8 cellular contexts compared by ENCODE assay signal in the genomic region with DNA sequence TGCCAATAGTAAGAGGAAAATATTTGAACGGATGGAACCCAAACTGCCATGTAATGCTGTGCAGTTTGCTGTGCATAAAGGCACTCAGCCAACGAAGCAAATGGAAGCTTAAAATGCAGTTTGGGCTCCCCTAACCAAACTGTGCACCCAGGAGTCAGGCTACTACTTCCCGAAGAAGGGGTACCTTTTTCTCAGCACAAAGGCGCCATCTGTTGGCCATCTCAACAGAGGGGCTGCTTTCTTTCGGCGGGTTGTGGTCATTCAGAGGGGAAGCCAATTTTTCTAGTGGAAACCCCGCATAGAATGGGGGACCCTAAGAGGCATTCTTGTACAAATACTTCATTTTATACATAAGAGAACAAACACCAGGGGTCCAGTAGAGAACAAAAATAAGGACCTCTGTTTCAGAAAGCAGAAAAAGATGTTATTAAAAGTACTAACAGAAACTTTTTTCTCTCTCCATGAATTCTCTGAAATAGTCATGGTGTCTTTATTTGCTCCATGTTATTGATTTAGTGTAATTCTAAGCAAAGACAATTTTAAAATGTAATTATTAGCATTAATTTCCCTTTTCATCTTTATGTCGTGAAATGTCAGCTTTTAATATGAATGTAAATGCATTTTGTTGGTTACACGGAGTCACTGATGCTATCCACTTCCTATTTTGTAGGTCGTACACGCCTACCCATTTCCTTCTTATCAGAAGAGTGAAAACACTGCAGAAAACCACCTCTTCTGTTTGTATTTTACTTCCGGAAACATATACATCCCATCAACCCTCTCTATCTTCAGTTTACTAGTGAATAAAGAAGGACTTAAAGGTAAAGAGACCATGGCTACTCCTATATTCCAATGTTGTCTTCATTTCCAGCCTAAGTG.
DNase-seq lines count a peak whose midpoint lies in the region; ATAC-seq, FAIRE-seq and TF ChIP-seq lines count a peak whose summit lies in the region.

No MANE protein-coding gene starts in this region.

- peaks cover 23% of the 10 kb centered on the region for H3K27me3 ChIP-seq in BE2C
- no peaks in the 10 kb centered on the region for H3K27me3 ChIP-seq in bronchial epithelial cell (ENCODE audit: control insufficient read depth, insufficient read depth, low read length)
- H3K27me3 ChIP-seq in right lobe of liver = no peaks in the 10 kb centered on the region

- no peak for TF ChIP-seq POLR2A in H54 (IDR thresholded peaks at IDR 0.05; ENCODE audit: low read depth, low read length)
- no peak for TF ChIP-seq POLR2A in right lobe of liver (IDR thresholded peaks at IDR 0.05)

- H3K4me1 ChIP-seq in BE2C (no peaks in the 10 kb centered on the region), right lobe of liver (no peaks in the 10 kb centered on the region)

- no peak overlapping the region for H3K27ac ChIP-seq in right lobe of liver

- DNase-seq in BE2C (peak; percentile 67), H54 (ENCODE audit: insufficient read length, low spot score) (peak; percentile 19), NCI-H748 treated with DMSO at 0.1 percent for 48 hours (lab: John Stamatoyannopoulos, UW) (peak; percentile 70), bronchial epithelial cell (ENCODE audit: low read depth) (peak; percentile 21), right lobe of liver (no peak), NK-92 (lab: John Stamatoyannopoulos, UW; ENCODE audit: unreplicated experiment) (no peak)
- DNase-seq in effector CD8-positive, alpha-beta T cell (lab: John Stamatoyannopoulos, UW) = no peak
- no peak for DNase-seq in stimulated activated CD4-positive, alpha-beta T cell treated with anti-CD3 and anti-CD28 coated beads, Interleukin-4, amount 100 ng/mL, for 1 hour

- H3K9me3 ChIP-seq in BE2C = no peaks in the 10 kb centered on the region
- no peaks in the 10 kb centered on the region for H3K9me3 ChIP-seq in right lobe of liver

- intact Hi-C loops in right lobe of liver (cut with DNase I) = no loop called here

- no peak overlapping the region for H3K4me3 ChIP-seq in BE2C (ENCODE audit: low read depth, low read length)
- no peak overlapping the region for H3K4me3 ChIP-seq in bronchial epithelial cell (ENCODE audit: low read depth, low read length)
- H3K4me3 ChIP-seq in right lobe of liver = no peak overlapping the region

- TF ChIP-seq CTCF in BE2C (IDR thresholded peaks at IDR 0.05; ENCODE audit: low read depth, low read length) = peak; percentile 91
- TF ChIP-seq CTCF in bronchial epithelial cell (IDR thresholded peaks at IDR 0.05; ENCODE audit: insufficient read depth, low read length, severe bottlenecking) = peak; percentile 53
- peak in 3 of 4 donors; percentile 24 to 27 (median 26) for TF ChIP-seq CTCF in right lobe of liver (IDR thresholded peaks at IDR 0.05)

- H3K36me3 ChIP-seq in BE2C = no peaks in the 10 kb centered on the region
- no peaks in the 10 kb centered on the region for H3K36me3 ChIP-seq in bronchial epithelial cell (ENCODE audit: control insufficient read depth, insufficient read depth, low read length)
- H3K36me3 ChIP-seq in right lobe of liver = no peaks in the 10 kb centered on the region

- ATAC-seq in right lobe of liver = no peak

- no peak for FAIRE-seq in H54 (lab: Jason Lieb, UNC)
- FAIRE-seq in bronchial epithelial cell (lab: Jason Lieb, UNC) = no peak

- 24% methylated on average over 12 of the region's 12 CpGs for WGBS in right lobe of liver (ENCODE audit: insufficient coverage, low coverage, low lambda C conversion rate, missing lambda C conversion rate)

Comparison
In these comparisons a context has a peak if more than half of its experiments do, and no peak if none do; other contexts are left out.
1. DNase-seq: peak in BE2C (single experiment), H54 (single experiment), NCI-H748 treated with DMSO at 0.1 percent for 48 hours (single experiment) and bronchial epithelial cell (single experiment); none in right lobe of liver (0 of 3), effector CD8-positive, alpha-beta T cell (single experiment), stimulated activated CD4-positive, alpha-beta T cell treated with anti-CD3 and anti-CD28 coated beads, Interleukin-4, amount 100 ng/mL, for 1 hour (single experiment) and NK-92 (single experiment).
2. CTCF ChIP-seq: peak in every context shown above with its lines; median percentile 91 in BE2C; 53 in bronchial epithelial cell; 26 in right lobe of liver.